In genomic region chr1:201753492-201753891, GRCh38 we compare ENCODE assay signal across 25 cellular contexts.
DNase-seq lines count a peak whose midpoint lies in the region; ATAC-seq, FAIRE-seq and TF ChIP-seq lines count a peak whose summit lies in the region.
"Had no signal": no experiment of that assay in that cellular context is flagged by ENCODE, and none has a peak within 500 bp of the region (broad histone marks: within the 10 kb centered on the region; RNA-seq: fewer than 3 reads in every experiment).

No MANE protein-coding gene starts in this region.

- H3K4me2 ChIP-seq in neural progenitor cell, result peak overlapping the region; percentile 76
- H3K4me2 ChIP-seq: PC-9 had no signal

- H3K4me1 ChIP-seq in neural progenitor cell, result peaks cover 92% of the 10 kb centered on the region
- H3K4me1 ChIP-seq: psoas muscle had no signal

- H3K27ac ChIP-seq in neural progenitor cell, result peak overlapping the region; percentile 96
- H3K27ac ChIP-seq: PC-9, psoas muscle, SJCRH30, stomach had no signal

- peak overlapping the region; percentile 37 for H3K4me3 ChIP-seq in neural progenitor cell
- H3K4me3 ChIP-seq: PC-9, psoas muscle, SJCRH30, stomach had no signal

- H3K4me1 Mint-ChIP-seq in neural progenitor cell, result peaks cover 88% of the 10 kb centered on the region

- H3K9me3 ChIP-seq in neural progenitor cell (ENCODE audit: low read depth), result no peaks in the 10 kb centered on the region
- H3K9me3 ChIP-seq: psoas muscle, SJCRH30, stomach had no signal

- no peak for TF ChIP-seq CTCF in neural progenitor cell (IDR thresholded peaks at IDR 0.05)

- no peak overlapping the region for H3K9ac ChIP-seq in neural progenitor cell

- intact Hi-C loops in left ventricle myocardium superior (cut with micrococcal nuclease) (no loop called here), Right ventricle myocardium superior (cut with DNase I) (no loop called here)

- FAIRE-seq in GM12891 (lab: Jason Lieb, UNC), result no peak
- FAIRE-seq: urothelium cell line had no signal

- no peak overlapping the region for H2AFZ ChIP-seq in neural progenitor cell (replicated peaks)
- H2AFZ ChIP-seq: PC-9 had no signal

- H3K27ac Mint-ChIP-seq in neural progenitor cell, result peak overlapping the region; percentile 97
- H3K27ac Mint-ChIP-seq: activated naive CD8-positive, alpha-beta T cell treated with anti-CD3 and anti-CD28 coated beads, Interleukin-2, amount 50 U/mL, for 24 hours; natural killer cell treated with Interleukin-12 subunit alpha and Interleukin-12 subunit beta and Interleukin-15 and Interleukin-18, amount 100 ng/mL, for 72 hours; T-helper 17 cell had no signal

- peaks cover 65% of the 10 kb centered on the region for H3F3A ChIP-seq in neural progenitor cell (ENCODE audit: low read depth)

- peaks cover 4% of the 10 kb centered on the region for H3K36me3 ChIP-seq in neural progenitor cell
- H3K36me3 ChIP-seq: SJCRH30, stomach had no signal

- H3K9me3 Mint-ChIP-seq in neural progenitor cell, result no peaks in the 10 kb centered on the region
- H3K9me3 Mint-ChIP-seq: activated naive CD8-positive, alpha-beta T cell treated with anti-CD3 and anti-CD28 coated beads, Interleukin-2, amount 50 U/mL, for 24 hours; natural killer cell treated with Interleukin-12 subunit alpha and Interleukin-12 subunit beta and Interleukin-15 and Interleukin-18, amount 100 ng/mL, for 72 hours had no signal

- H4K20me1 ChIP-seq in neural progenitor cell (ENCODE audit: low read depth), result no peaks in the 10 kb centered on the region

- H3K36me3 Mint-ChIP-seq in neural progenitor cell, result peaks cover 12% of the 10 kb centered on the region
- H3K36me3 Mint-ChIP-seq: natural killer cell treated with Interleukin-12 subunit alpha and Interleukin-12 subunit beta and Interleukin-15 and Interleukin-18, amount 100 ng/mL, for 72 hours had no signal

- peaks cover 92% of the 10 kb centered on the region for H3K79me2 ChIP-seq in neural progenitor cell (ENCODE audit: low read depth)

- ATAC-seq in left ventricle myocardium superior, result peak; percentile 4
- ATAC-seq in Right ventricle myocardium superior (ENCODE audit: poor library complexity), result no peak
- ATAC-seq: activated naive CD8-positive, alpha-beta T cell treated with anti-CD3 and anti-CD28 coated beads, Interleukin-2, amount 50 U/mL, for 24 hours; natural killer cell treated with Interleukin-12 subunit alpha and Interleukin-12 subunit beta and Interleukin-15 and Interleukin-18, amount 100 ng/mL, for 72 hours; T-helper 17 cell had no signal

- DNase-seq in left ventricle myocardium superior (no peak), Right ventricle myocardium superior (no peak), dermis blood vessel endothelial cell (peak; percentile 44), neural progenitor cell (ENCODE audit: low spot score) (no peak), HPDE6-E6E7 (ENCODE audit: extremely low spot score) (no peak), NCI-H128 (lab: John Stamatoyannopoulos, UW; ENCODE audit: unreplicated experiment) (no peak), GM12891 (ENCODE audit: insufficient read length, low spot score) (no peak), middle frontal gyrus (ENCODE audit: extremely low spot score, low spot score) (no peak)
- DNase-seq: ACHN; activated CD4-positive, alpha-beta T cell treated with anti-CD3 and anti-CD28 coated beads, Interleukin-2, amount 50 U/mL, for 1 hour; activated CD8-positive, alpha-beta memory T cell treated with anti-CD3 and anti-CD28 coated beads, Interleukin-2, amount 50 U/mL, for 48 hours; activated effector memory CD4-positive, alpha-beta T cell treated with anti-CD3 and anti-CD28 coated beads, Interleukin-2, amount 50 U/mL, for 16 hours; activated naive CD8-positive, alpha-beta T cell treated with anti-CD3 and anti-CD28 coated beads, Interleukin-2, amount 50 U/mL, for 24 hours; C1 segment of cervical spinal cord; Calu3; erythroblast; MM.1S; NCI-H1436 treated with DMSO at 0.1 percent for 48 hours; PC-9; psoas muscle; SJCRH30; stomach; T-helper 17 cell had no signal

- peak overlapping the region; percentile 7 for H3K4me3 Mint-ChIP-seq in neural progenitor cell
- H3K4me3 Mint-ChIP-seq: activated naive CD8-positive, alpha-beta T cell treated with anti-CD3 and anti-CD28 coated beads, Interleukin-2, amount 50 U/mL, for 24 hours; natural killer cell treated with Interleukin-12 subunit alpha and Interleukin-12 subunit beta and Interleukin-15 and Interleukin-18, amount 100 ng/mL, for 72 hours; T-helper 17 cell had no signal

- H3K27me3 Mint-ChIP-seq in neural progenitor cell (ENCODE audit: insufficient read depth, low read depth), result no peaks in the 10 kb centered on the region

- H3K27me3 ChIP-seq in neural progenitor cell, result no peaks in the 10 kb centered on the region
- H3K27me3 ChIP-seq: SJCRH30, stomach had no signal

- TF ChIP-seq POLR2A in GM12891 (IDR thresholded peaks at IDR 0.05; ENCODE audit: low read depth, low read length), result no peak

TF ChIP-seq in GM12891, 5 proteins besides CTCF, POLR2A, EP300 and RAD21:
- no peak for TF ChIP-seq POU2F2 (IDR thresholded peaks at IDR 0.05; ENCODE audit: low read depth, low read length)
- TF ChIP-seq TAF1 (IDR thresholded peaks at IDR 0.05; ENCODE audit: low read depth, low read length), result no peak
- no peak for TF ChIP-seq POLR2AphosphoS5 (IDR thresholded peaks at IDR 0.05; ENCODE audit: low read depth, low read length)
- TF ChIP-seq PAX5 (IDR thresholded peaks at IDR 0.05; ENCODE audit: insufficient read depth, low read length, severe bottlenecking), result no peak
- no peak for TF ChIP-seq SPI1 (IDR thresholded peaks at IDR 0.05; ENCODE audit: low read depth, low read length)
